8 cellular contexts compared by ENCODE assay signal in the genomic region with DNA sequence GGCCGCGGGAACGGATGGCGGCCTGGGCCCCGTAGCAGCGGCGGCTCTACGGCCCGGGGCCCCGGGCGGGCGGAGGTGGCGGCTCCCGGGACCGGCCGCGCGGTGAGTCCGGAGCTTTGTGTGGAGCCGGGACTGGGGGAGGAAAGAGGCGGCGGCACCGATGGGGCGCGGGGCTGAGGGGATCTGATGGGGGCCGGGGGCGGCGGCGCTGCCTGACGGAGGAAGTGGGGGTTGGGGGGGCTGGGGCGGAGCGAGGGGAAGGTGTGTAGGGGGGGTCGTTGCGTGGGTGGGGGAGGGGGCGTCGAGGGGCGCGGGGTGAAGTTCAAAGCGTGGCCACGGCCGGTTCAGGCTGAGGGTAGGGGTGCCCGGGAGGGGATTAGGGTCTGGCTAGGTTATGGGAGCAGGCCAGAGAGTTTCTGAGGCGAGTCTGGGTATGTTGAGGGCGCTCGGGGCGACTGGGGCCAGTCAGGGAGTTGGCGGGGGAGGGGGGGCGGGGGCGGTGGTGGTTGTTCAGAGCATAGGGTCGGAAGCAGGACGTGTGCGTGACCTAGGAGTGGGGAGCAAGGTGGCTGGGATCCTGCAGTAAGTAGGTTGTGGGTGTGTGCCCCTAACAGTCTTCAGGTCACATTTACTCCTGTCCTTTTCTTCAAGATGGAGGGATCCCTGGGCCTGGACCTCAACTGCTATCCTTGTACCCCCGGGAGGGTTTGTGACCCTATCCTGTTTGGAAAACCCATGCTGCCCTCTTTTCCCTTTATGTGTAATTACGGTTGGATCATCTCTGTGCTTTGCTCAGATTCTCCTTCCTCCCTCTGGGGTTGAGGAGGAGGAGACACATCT. TPM values are rescaled to one million over a fixed set of nuclear protein-coding genes. Genes with fewer than 3 reads are reported as not detected.
DNase-seq lines count a peak whose midpoint lies in the region; ATAC-seq, FAIRE-seq and TF ChIP-seq lines count a peak whose summit lies in the region.

No MANE protein-coding gene starts in this region.

- peak overlapping the region; percentile 89 for H3K4me2 ChIP-seq in keratinocyte (ENCODE audit: control insufficient read depth, extremely low read depth, insufficient read depth, low read depth, low read length)

- peak overlapping the region; percentile 73 for H3K9ac ChIP-seq in keratinocyte (ENCODE audit: control insufficient read depth, extremely low read depth, insufficient read depth, low read length)

- no peak for TF ChIP-seq CTCF in NB4 (IDR thresholded peaks at IDR 0.05; ENCODE audit: low read depth, low read length)
- TF ChIP-seq CTCF in WI38 (IDR thresholded peaks at IDR 0.05; ENCODE audit: low read depth, low read length), result 0 out of 2 replicates have a peak, but pooled peaks have one; percentile 11
- peak in 1 of 3 experiments; percentile 9 for TF ChIP-seq CTCF in keratinocyte (optimal IDR thresholded peaks at IDR 0.05 in 1 of 3, IDR thresholded peaks at IDR 0.05 in 1 of 3, conservative IDR thresholded peaks at IDR 0.05 in 1 of 3; ENCODE audit: extremely low read depth in 1 of 3, insufficient read depth in 2 of 3, low read length in 3 of 3)

- TF ChIP-seq POLR2A in NB4 (IDR thresholded peaks at IDR 0.05; ENCODE audit: extremely low read depth, insufficient read length), result no peak

- ATAC-seq in GM18861 (IDR thresholded peaks at IDR 0.05; ENCODE audit: unreplicated experiment), result peak; percentile 11
- ATAC-seq in HG03196 (IDR thresholded peaks at IDR 0.05; ENCODE audit: unreplicated experiment), result no peak

- no peaks in the 10 kb centered on the region for H3K27me3 ChIP-seq in keratinocyte (ENCODE audit: control insufficient read depth, extremely low read depth, insufficient read depth, low read length)

- H3K9me3 ChIP-seq in keratinocyte (ENCODE audit: control insufficient read depth, low read depth, low read length), result no peaks in the 10 kb centered on the region

- peaks cover 16% of the 10 kb centered on the region for H3K4me1 ChIP-seq in keratinocyte (ENCODE audit: control insufficient read depth, extremely low read depth, insufficient read depth, low read length)

- DNase-seq in AG08395 (ENCODE audit: low spot score) (peak; percentile 85), NB4 (ENCODE audit: low read depth) (peak; percentile 77), keratinocyte (ENCODE audit: low read depth, low spot score) (no peak)
- peak; percentile 12 for DNase-seq in central memory CD4-positive, alpha-beta T cell
- DNase-seq in stimulated activated CD4-positive, alpha-beta T cell treated with anti-CD3 and anti-CD28 coated beads, Interleukin-12 subunit alpha, Interleukin-12 subunit beta, amount 100 ng/mL, for 4 hours, result peak; percentile 30

- peak overlapping the region; percentile 80 for H3K4me3 ChIP-seq in NB4 (ENCODE audit: low read depth, low read length)
- H3K4me3 ChIP-seq in WI38 (ENCODE audit: low read depth, low read length), result peak overlapping the region; percentile 67
- H3K4me3 ChIP-seq in keratinocyte (ENCODE audit: control insufficient read depth in 2 of 3, extremely low read depth in 1 of 3, insufficient read depth in 2 of 3, low read depth in 1 of 3, low read length in 3 of 3), result peak overlapping the region; percentile 48 to 82 (median 72)

- H3K27ac ChIP-seq in keratinocyte (ENCODE audit: control insufficient read depth, insufficient read depth, low read length), result peak overlapping the region; percentile 74

- dilution Hi-C loops in keratinocyte (cut with MboI; ENCODE audit: extremely low pct_ligation_motif_present, low sequenced_read_pairs), result no loop called here

- peak overlapping the region; percentile 20 for H2AFZ ChIP-seq in keratinocyte (ENCODE audit: control insufficient read depth, low read length)

- FAIRE-seq in keratinocyte (lab: Jason Lieb, UNC), result peak; percentile 85

- H3K9me1 ChIP-seq in keratinocyte (ENCODE audit: control insufficient read depth, extremely low read depth, insufficient read depth, low read length), result no peaks in the 10 kb centered on the region

- peaks cover 0 to 3% of the 10 kb centered on the region in 2 experiments for H3K36me3 ChIP-seq in keratinocyte (ENCODE audit: control insufficient read depth in 2 of 2, extremely low read depth in 1 of 2, insufficient read depth in 2 of 2, low read length in 2 of 2)

- peaks cover 49% of the 10 kb centered on the region for H3K79me2 ChIP-seq in keratinocyte (ENCODE audit: control insufficient read depth, insufficient read depth, low read length)

- H4K20me1 ChIP-seq in keratinocyte (ENCODE audit: control insufficient read depth, extremely low read depth, insufficient read depth, low read length), result peaks cover 13% of the 10 kb centered on the region

RNA-seq across cellular contexts. Expression of a gene that starts 0.6 kb away (rescaled TPM):
- 11.8 to 16.9 TPM (median 12.8 TPM) in 3 replicates for polyA plus RNA-seq in keratinocyte
- 8.6 TPM for polyA plus RNA-seq in keratinocyte (2011; ENCODE audit: low read depth)
- polyA plus RNA-seq in keratinocyte (2011; cell fraction: cytosol; rRNA removed), result 18.6 TPM in 2 replicates
- 36.2 and 36.6 TPM in 2 replicates for polyA plus RNA-seq in keratinocyte (2011; cell fraction: nucleus; rRNA removed)
- polyA plus RNA-seq in keratinocyte (2012; ENCODE audit: low replicate concordance), result 10.5 and 13.9 TPM in 2 replicates
- 21.4 to 75.7 TPM (median 72.0 TPM) in 3 replicates for polyA minus RNA-seq in keratinocyte
- 8.1 TPM for polyA minus RNA-seq in keratinocyte (2011; cell fraction: cytosol; rRNA and poly(A)+ RNA removed)
- polyA minus RNA-seq in keratinocyte (2011; cell fraction: nucleus; rRNA and poly(A)+ RNA removed), result 19.6 and 58.2 TPM in 2 replicates
